25 cellular contexts compared by ENCODE assay signal in the genomic region with DNA sequence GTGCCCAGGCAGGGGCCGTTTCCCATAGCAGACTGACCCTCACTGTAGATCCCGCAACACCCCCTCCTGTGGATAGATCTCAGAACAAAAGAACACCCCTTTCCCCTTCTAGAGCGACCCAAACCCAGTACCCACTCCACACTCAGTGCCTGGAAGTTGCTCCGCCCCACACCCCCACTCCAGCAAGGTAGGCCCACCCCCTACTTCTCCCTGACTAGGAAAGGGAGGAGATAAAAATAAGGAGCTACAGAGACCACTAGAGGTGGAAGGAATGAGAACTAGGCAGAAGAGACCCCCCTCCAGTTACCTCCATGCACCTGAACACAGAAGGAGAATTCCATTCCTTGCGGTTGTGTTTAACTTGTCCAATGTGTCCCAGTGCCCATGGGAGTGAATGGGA.
"Had no signal": no experiment of that assay in that cellular context is flagged by ENCODE, and none has a peak within 500 bp of the region (broad histone marks: within the 10 kb centered on the region; RNA-seq: fewer than 3 reads in every experiment).

No MANE protein-coding gene starts in this region.

- H3K27ac Mint-ChIP-seq: activated B cell treated with CpG ODN at 0.5 μM for 24 hours; activated naive CD8-positive, alpha-beta T cell treated with anti-CD3 and anti-CD28 coated beads, Interleukin-2, amount 10 ng/mL, durations not matched to agents 7 days and 5 days; nephron; stimulated activated naive B cell treated with anti-CD40 and anti-IgM and Interleukin-4, amounts not matched to agents 10 μg/mL and 1 μg/mL and 100 μg/mL, for 72 hours had no signal

- H3K4me1 ChIP-seq: ascending aorta, colonic mucosa, left lung, suprapubic skin, tibial artery had no signal

- H3K36me3 Mint-ChIP-seq: activated naive CD8-positive, alpha-beta T cell treated with anti-CD3 and anti-CD28 coated beads, Interleukin-2, amount 10 ng/mL, durations not matched to agents 7 days and 5 days had no signal

- H3K36me3 ChIP-seq: cardiac muscle cell, colonic mucosa, suprapubic skin had no signal

- ATAC-seq: left lung, mucosa of descending colon, right cardiac atrium had no signal

- H3K4me3 Mint-ChIP-seq: activated B cell treated with CpG ODN at 0.5 μM for 24 hours; activated naive CD8-positive, alpha-beta T cell treated with anti-CD3 and anti-CD28 coated beads, Interleukin-2, amount 10 ng/mL, durations not matched to agents 7 days and 5 days; brain; nephron; stimulated activated naive B cell treated with anti-CD40 and anti-IgM and Interleukin-4, amounts not matched to agents 10 μg/mL and 1 μg/mL and 100 μg/mL, for 72 hours had no signal

- H3K27me3 Mint-ChIP-seq: activated B cell treated with CpG ODN at 0.5 μM for 24 hours; activated naive CD8-positive, alpha-beta T cell treated with anti-CD3 and anti-CD28 coated beads, Interleukin-2, amount 10 ng/mL, durations not matched to agents 7 days and 5 days; brain had no signal

- H3K4me1 Mint-ChIP-seq: activated B cell treated with CpG ODN at 0.5 μM for 24 hours; activated naive CD8-positive, alpha-beta T cell treated with anti-CD3 and anti-CD28 coated beads, Interleukin-2, amount 10 ng/mL, durations not matched to agents 7 days and 5 days; brain; nephron; stimulated activated naive B cell treated with anti-CD40 and anti-IgM and Interleukin-4, amounts not matched to agents 10 μg/mL and 1 μg/mL and 100 μg/mL, for 72 hours had no signal

- H3K4me3 ChIP-seq: ascending aorta, cardiac muscle cell, colonic mucosa, left lung, mucosa of descending colon, suprapubic skin, tibial artery had no signal

- H3K9me3 Mint-ChIP-seq: activated B cell treated with CpG ODN at 0.5 μM for 24 hours; activated naive CD8-positive, alpha-beta T cell treated with anti-CD3 and anti-CD28 coated beads, Interleukin-2, amount 10 ng/mL, durations not matched to agents 7 days and 5 days; brain; nephron; stimulated activated naive B cell treated with anti-CD40 and anti-IgM and Interleukin-4, amounts not matched to agents 10 μg/mL and 1 μg/mL and 100 μg/mL, for 72 hours had no signal

- DNase-seq: activated B cell treated with CpG ODN at 0.5 μM for 24 hours; activated CD4-positive, alpha-beta T cell treated with anti-CD3 and anti-CD28 coated beads, Interleukin-2, amount 50 U/mL, for 4 hours; activated effector memory CD4-positive, alpha-beta T cell treated with Interleukin-2 at 50 U/mL for 16 hours; activated naive CD4-positive, alpha-beta T cell treated with Interleukin-2 at 50 U/mL for 16 hours; activated naive CD8-positive, alpha-beta T cell treated with anti-CD3 and anti-CD28 coated beads, Interleukin-2, amount 10 ng/mL, durations not matched to agents 7 days and 5 days; activated T-cell treated with anti-CD3 and anti-CD28 coated beads for 4 hours; cerebellar nuclear complex; colonic mucosa; effector CD8-positive, alpha-beta T cell; erythroblast; left lung; mucosa of descending colon; occipital lobe; right cardiac atrium; stimulated activated CD4-positive, alpha-beta T cell treated with anti-CD3 and anti-CD28 coated beads, Interleukin-15, amount 100 ng/mL, for 24 hours; stimulated activated CD4-positive, alpha-beta T cell treated with anti-CD3 and anti-CD28 coated beads, Interleukin-2, amount 100 ng/mL, for 24 hours; stimulated activated naive B cell treated with anti-CD40 and anti-IgM and Interleukin-4, amounts not matched to agents 10 μg/mL and 1 μg/mL and 100 μg/mL, for 72 hours; T-helper 2 cell; tibial artery had no signal

- H3K27me3 ChIP-seq: ascending aorta, cardiac muscle cell, colonic mucosa, left lung, suprapubic skin, tibial artery had no signal

- H3K79me2 ChIP-seq: parathyroid adenoma had no signal

- H2AFZ ChIP-seq: parathyroid adenoma had no signal

- H3K9ac ChIP-seq: parathyroid adenoma had no signal

- H3K9me3 ChIP-seq: ascending aorta, colonic mucosa, left lung, mucosa of descending colon, suprapubic skin, tibial artery had no signal

- H3K27ac ChIP-seq: ascending aorta, cardiac muscle cell, colonic mucosa, left lung, parathyroid adenoma, suprapubic skin, tibial artery had no signal
